In genomic region chr1:100661176-100661575, GRCh38 we compare ENCODE assay signal across 20 cellular contexts. TPM values are rescaled to one million over a fixed set of nuclear protein-coding genes. Genes with fewer than 3 reads are reported as not detected.
"Had no signal": no experiment of that assay in that cellular context is flagged by ENCODE, and none has a peak within 500 bp of the region (broad histone marks: within the 10 kb centered on the region; RNA-seq: fewer than 3 reads in every experiment).

No MANE protein-coding gene starts in this region.

- H3K27ac ChIP-seq: lower lobe of right lung, parathyroid adenoma, right atrium auricular region, testis, tibial artery had no signal

- H3K4me3 Mint-ChIP-seq: effector memory CD8-positive, alpha-beta T cell; natural killer cell; neural crest cell; stimulated activated memory B cell treated with anti-CD40 and anti-IgM and Interleukin-4, amounts not matched to agents 10 μg/mL and 1 μg/mL and 100 μg/mL, for 72 hours; type B pancreatic cell had no signal

- FAIRE-seq: endometrium, frontal cortex, keratinocyte had no signal

- H3K9me3 Mint-ChIP-seq: effector memory CD8-positive, alpha-beta T cell; natural killer cell; stimulated activated memory B cell treated with anti-CD40 and anti-IgM and Interleukin-4, amounts not matched to agents 10 μg/mL and 1 μg/mL and 100 μg/mL, for 72 hours; type B pancreatic cell had no signal

- H3K79me2 ChIP-seq: parathyroid adenoma had no signal

- H3K9me3 ChIP-seq: lower lobe of right lung, right atrium auricular region, testis, tibial artery had no signal

- H3K36me3 Mint-ChIP-seq: natural killer cell; stimulated activated memory B cell treated with anti-CD40 and anti-IgM and Interleukin-4, amounts not matched to agents 10 μg/mL and 1 μg/mL and 100 μg/mL, for 72 hours; type B pancreatic cell had no signal

- H3K9ac ChIP-seq: parathyroid adenoma had no signal

- H3K4me3 ChIP-seq: lower lobe of right lung, right atrium auricular region, testis, tibial artery had no signal

- H3K36me3 ChIP-seq: lower lobe of right lung, right atrium auricular region, tibial artery had no signal

- H3K27ac Mint-ChIP-seq: effector memory CD8-positive, alpha-beta T cell; natural killer cell; progenitor cell of endocrine pancreas; stimulated activated memory B cell treated with anti-CD40 and anti-IgM and Interleukin-4, amounts not matched to agents 10 μg/mL and 1 μg/mL and 100 μg/mL, for 72 hours; type B pancreatic cell had no signal

- H3K4me1 ChIP-seq: lower lobe of right lung, right atrium auricular region, testis, tibial artery had no signal

- H3K27me3 ChIP-seq: right atrium auricular region, testis, tibial artery had no signal

- DNase-seq: cortex of kidney; effector memory CD8-positive, alpha-beta T cell; left ventricle myocardium superior; lower lobe of right lung; natural killer cell; stimulated activated CD4-positive, alpha-beta T cell treated with anti-CD3 and anti-CD28 coated beads, Interleukin-2, amount 100 ng/mL, for 24 hours; stimulated activated CD4-positive, alpha-beta T cell treated with anti-CD3 and anti-CD28 coated beads, Interleukin-4, amount 100 ng/mL, for 24 hours; stimulated activated naive CD8-positive, alpha-beta T cell treated with anti-CD3 and anti-CD28 coated beads, Interleukin-15, Interleukin-2, amounts not matched to agents 100 U/mL and 50 U/mL, for 24 hours; substantia nigra; testis; tibial artery had no signal

- H3K27me3 Mint-ChIP-seq: stimulated activated memory B cell treated with anti-CD40 and anti-IgM and Interleukin-4, amounts not matched to agents 10 μg/mL and 1 μg/mL and 100 μg/mL, for 72 hours; type B pancreatic cell had no signal

- H3K4me1 Mint-ChIP-seq: natural killer cell; neural crest cell; stimulated activated memory B cell treated with anti-CD40 and anti-IgM and Interleukin-4, amounts not matched to agents 10 μg/mL and 1 μg/mL and 100 μg/mL, for 72 hours had no signal

- H2AFZ ChIP-seq: parathyroid adenoma had no signal

RNA-seq across cellular contexts. Expression of gene VCAM1, which starts 58.4 kb away (rescaled TPM):
- total RNA-seq: progenitor cell of endocrine pancreas had no signal
- polyA plus RNA-seq: keratinocyte had no signal
